In the genomic region with DNA sequence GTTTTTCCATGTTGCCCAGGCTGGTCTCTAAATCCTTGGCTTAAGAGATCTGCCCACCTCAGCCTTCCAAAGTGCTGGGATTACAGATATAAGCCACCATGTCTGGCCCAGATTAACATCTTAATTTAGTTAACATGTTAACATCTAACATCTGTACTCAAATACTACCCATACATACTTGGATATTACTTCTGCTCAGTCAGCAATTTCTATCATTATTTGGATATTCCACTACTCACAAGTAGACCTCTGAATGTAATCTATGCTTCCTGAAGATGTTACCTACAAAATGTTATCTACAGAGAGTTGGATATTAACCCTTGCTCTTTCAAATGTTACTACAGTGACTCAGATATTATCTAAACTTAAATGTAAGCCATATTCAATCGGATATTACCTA, we compare ENCODE assay signal across 20 cellular contexts. TPM values are rescaled to one million over a fixed set of nuclear protein-coding genes. Genes with fewer than 3 reads are reported as not detected.
DNase-seq lines count a peak whose midpoint lies in the region; ATAC-seq, FAIRE-seq and TF ChIP-seq lines count a peak whose summit lies in the region.
"Had no signal": no experiment of that assay in that cellular context is flagged by ENCODE, and none has a peak within 500 bp of the region (broad histone marks: within the 10 kb centered on the region; RNA-seq: fewer than 3 reads in every experiment).

No MANE protein-coding gene starts in this region.

- H3K27ac ChIP-seq in A549, result no peak overlapping the region
- H3K27ac ChIP-seq in K562 (ENCODE audit: extremely low read depth, low read depth, low read length), result no peak overlapping the region
- H3K27ac ChIP-seq: GM23248 had no signal

- no peaks in the 10 kb centered on the region; the same call in 2 of the 3 replicates for H3K9me3 ChIP-seq in A549
- no peaks in the 10 kb centered on the region for H3K9me3 ChIP-seq in K562 (replicated peaks; ENCODE audit: control insufficient read depth, insufficient read depth, low read depth, low read length)
- H3K9me3 ChIP-seq: BE2C, Caco-2 had no signal

- H3K4me2 ChIP-seq in A549 (no peak overlapping the region), K562 (ENCODE audit: insufficient read depth, low read length) (no peak overlapping the region)

- no peak for TF ChIP-seq RAD21 in A549 (conservative IDR thresholded peaks at IDR 0.05 in 1 of 2, IDR thresholded peaks at IDR 0.05 in 1 of 2)
- TF ChIP-seq RAD21 in K562 (CRISPR knock-in tag; conservative IDR thresholded peaks at IDR 0.05 in 1 of 2, IDR thresholded peaks at IDR 0.05 in 1 of 2), result no peak

- peaks cover 7 to 8% of the 10 kb centered on the region in 2 donors for H3K4me1 Mint-ChIP-seq in immature natural killer cell
- peaks cover 3% of the 10 kb centered on the region for H3K4me1 Mint-ChIP-seq in endothelial cell (ENCODE audit: unreplicated experiment)

- H3K36me3 Mint-ChIP-seq in immature natural killer cell (no peaks in the 10 kb centered on the region), endothelial cell (ENCODE audit: low read depth, unreplicated experiment) (no peaks in the 10 kb centered on the region)

- H3K4me1 ChIP-seq in A549, result no peaks in the 10 kb centered on the region; the same call in 2 of the 3 replicates
- H3K4me1 ChIP-seq in K562 (replicated peaks in 1 of 2; ENCODE audit: control insufficient read depth in 2 of 2, insufficient read depth in 2 of 2, low read length in 2 of 2), result no peaks in the 10 kb centered on the region
- H3K4me1 ChIP-seq: BE2C had no signal

- H3K9me3 Mint-ChIP-seq in immature natural killer cell, result no peaks in the 10 kb centered on the region
- no peaks in the 10 kb centered on the region for H3K9me3 Mint-ChIP-seq in endothelial cell (ENCODE audit: unreplicated experiment)
- H3K9me3 Mint-ChIP-seq: CD4-positive, alpha-beta T cell had no signal

- H3K9me1 ChIP-seq in K562 (ENCODE audit: control insufficient read depth, insufficient read depth, low read length), result no peaks in the 10 kb centered on the region

- POLR2A ChIA-PET in A549 (lab: Yijun Ruan, JAX), result no interaction called here
- POLR2A ChIA-PET in K562 (lab: Yijun Ruan, JAX), result no interaction called here

- intact Hi-C loops in K562 (cut with micrococcal nuclease), result no loop called here

- H3K27me3 Mint-ChIP-seq in immature natural killer cell (ENCODE audit: low read depth in 3 of 3), result peaks cover 0 to 14% (median 7%) of the 10 kb centered on the region in 3 donors
- H3K27me3 Mint-ChIP-seq in endothelial cell (ENCODE audit: unreplicated experiment), result no peaks in the 10 kb centered on the region

- no peak for TF ChIP-seq EP300 in A549 (IDR thresholded peaks at IDR 0.05)
- TF ChIP-seq EP300 in K562 (IDR thresholded peaks at IDR 0.05; ENCODE audit: low read length), result no peak

- no peaks in the 10 kb centered on the region for H3K79me2 ChIP-seq in K562 (ENCODE audit: control insufficient read depth, insufficient read depth, low read length)

- CTCF ChIA-PET in A549 (lab: Yijun Ruan, JAX), result interaction anchor here (1.7 kb wide), 1 partner anchor 12 kb away, joined by 9 read pairs; no protein-coding TSS in a partner anchor
- CTCF ChIA-PET in K562 (lab: Yijun Ruan, JAX; ENCODE audit: low intra/inter-chr PET ratio), result no interaction called here

- 73% methylated on average over 1 of the region's 1 CpG for WGBS in A549 (ENCODE audit: missing lambda C conversion rate)
- WGBS in K562 (ENCODE audit: insufficient coverage, low coverage, missing lambda C conversion rate), result 7% methylated on average over 1 of the region's 1 CpG

- FAIRE-seq in A549 (lab: Jason Lieb, UNC) (no peak), K562 (lab: Jason Lieb, UNC) (no peak)
- FAIRE-seq: D721Med, GM12892, GM18507, H54 had no signal

- in situ Hi-C loops in K562 (cut with MboI), result no loop called here

- DNase-seq in A549 (ENCODE audit: low read depth in 1 of 2, low spot score in 1 of 2) (no peak), K562 (ENCODE audit: extremely low read depth in 1 of 4, low spot score in 3 of 4) (no peak), immature natural killer cell (no peak), endothelial cell (ENCODE audit: low spot score) (no peak)
- DNase-seq: ACHN; BE2C; C1 segment of cervical spinal cord; Caco-2; CD4-positive, alpha-beta T cell; GDM1; GM23248; HCEC 1CT; KBM-7 had no signal

- H3K36me3 ChIP-seq in K562 (ENCODE audit: control insufficient read depth, insufficient read depth, low read length), result no peaks in the 10 kb centered on the region
- H3K36me3 ChIP-seq: BE2C had no signal

- no peak overlapping the region for H3K4me3 Mint-ChIP-seq in immature natural killer cell
- H3K4me3 Mint-ChIP-seq in endothelial cell (ENCODE audit: unreplicated experiment), result no peak overlapping the region
- H3K4me3 Mint-ChIP-seq: CD4-positive, alpha-beta T cell had no signal

- no TSS peak for BruUV-seq in K562 (replicated peaks; lab: Mats Ljungman, UMichigan)

- H3K4me3 ChIP-seq in A549 (no peak overlapping the region), K562 (no peak overlapping the region)
- H3K4me3 ChIP-seq: GM23248 had no signal

- peaks cover 20% of the 10 kb centered on the region in 2 experiments for H3K27me3 ChIP-seq in K562 (ENCODE audit: control insufficient read depth in 2 of 2, insufficient read depth in 2 of 2, low read length in 2 of 2)

- TF ChIP-seq POLR2A in A549 (IDR thresholded peaks at IDR 0.05; ENCODE audit: low read length) (no peak), K562 (conservative IDR thresholded peaks at IDR 0.05) (no peak)

- H2AFZ ChIP-seq in K562 (ENCODE audit: low read depth, low read length), result no peak overlapping the region
- H2AFZ ChIP-seq: GM23248 had no signal

- H3K27ac Mint-ChIP-seq in immature natural killer cell (no peak overlapping the region), endothelial cell (ENCODE audit: unreplicated experiment) (no peak overlapping the region)
- H3K27ac Mint-ChIP-seq: CD4-positive, alpha-beta T cell had no signal

- ATAC-seq in A549 (no peak), K562 (no peak)

- TF ChIP-seq CTCF in A549 (IDR thresholded peaks at IDR 0.05) (no peak), K562 (IDR thresholded peaks at IDR 0.05 in 2 of 3, conservative IDR thresholded peaks at IDR 0.05 in 1 of 3; ENCODE audit: insufficient read depth in 2 of 3, low read depth in 1 of 3, low read length in 3 of 3) (no peak), endothelial cell (IDR thresholded peaks at IDR 0.05; ENCODE audit: unreplicated experiment) (no peak)

- no peak overlapping the region for H3K9ac ChIP-seq in K562 (ENCODE audit: insufficient read depth in 1 of 2, low read depth in 2 of 2, low read length in 2 of 2)
- H3K9ac ChIP-seq: GM23248 had no signal

- H4K20me1 ChIP-seq in K562 (replicated peaks; ENCODE audit: control insufficient read depth, insufficient read depth, low read length), result no peaks in the 10 kb centered on the region

RNA-seq across cellular contexts. Expression of a gene that starts 4.0 kb away (rescaled TPM):
- polyA plus RNA-seq in A549 (2011; rRNA removed) (not detected in 2 replicates), A549 (2017; fragmentation: RNase III; extraction: RNeasy Plus Mini Kit Qiagen cat#74134 plus additional on column Dnase treatment) (not detected in 3 replicates), K562 (2011; rRNA removed) (not detected in 2 replicates), K562 (2014; fragmentation: Illumina TruSeq; extraction: Trizol) (not detected in 2 replicates), K562 (2014; fragmentation: Nextera tagmentation; extraction: Ambion mirVana) (not detected), K562 (2014; rRNA removed) (not detected in 2 replicates), immature natural killer cell (not detected)
- not detected in 2 replicates for polyA plus RNA-seq in A549 (2012; cell fraction: cytosol; rRNA removed)
- polyA plus RNA-seq in A549 (2012; cell fraction: nucleus; rRNA removed), result 0.07 TPM in 1 of 2 replicates, not detected in the other
- polyA minus RNA-seq in A549 (2011; rRNA and poly(A)+ RNA removed), result not detected in 2 replicates
- not detected in 2 replicates for total RNA-seq in K562 (2011; cell fraction: chromatin; rRNA removed; ENCODE audit: low replicate concordance)
- total RNA-seq in K562 (2011; cell fraction: nucleolus; rRNA removed), result not detected in 2 replicates
- not detected in 2 replicates for total RNA-seq in K562 (2011; cell fraction: nucleoplasm; rRNA removed)
- total RNA-seq in K562 (2014; rRNA removed) (not detected in 2 replicates), K562 (2014; rRNA removed; fragmentation: Illumina TruSeq; extraction: Trizol) (not detected in 2 replicates), K562 (2015; rRNA removed; fragmentation: Illumina TruSeq; extraction: Trizol) (not detected in 2 replicates), K562 (2021) (not detected in 2 replicates), endothelial cell (ENCODE audit: unreplicated experiment) (0.64 TPM)
- polyA plus RNA-seq in K562 (2011; cell fraction: cytosol; rRNA removed), result not detected in 2 replicates
- polyA plus RNA-seq in K562 (2011; cell fraction: nucleus; rRNA removed), result not detected in 2 replicates
- polyA plus RNA-seq in K562 (2012), result not detected in 2 replicates
- polyA minus RNA-seq in K562 (2011; rRNA and poly(A)+ RNA removed), result not detected in 2 replicates
- not detected in 2 replicates for polyA minus RNA-seq in K562 (2011; cell fraction: cytosol; rRNA and poly(A)+ RNA removed)
- not detected in 2 replicates for polyA minus RNA-seq in K562 (2011; cell fraction: nucleus; rRNA and poly(A)+ RNA removed)
- total RNA-seq: A172; CD4-positive, alpha-beta T cell; Daoy; GM23248; HT-29 had no signal
- polyA plus RNA-seq: GM23248 had no signal

RNA-seq across cellular contexts. Expression of a gene that starts 24.8 kb away (rescaled TPM):
- polyA plus RNA-seq in A549 (2011; rRNA removed) (0.12 and 0.19 TPM in 2 replicates), A549 (2017; fragmentation: RNase III; extraction: RNeasy Plus Mini Kit Qiagen cat#74134 plus additional on column Dnase treatment) (0.10 to 0.12 TPM (median 0.11 TPM) in 3 replicates), K562 (2011; rRNA removed) (0.04 and 0.09 TPM in 2 replicates), K562 (2014; fragmentation: Illumina TruSeq; extraction: Trizol) (0.06 TPM in 1 of 2 replicates, not detected in the other), K562 (2014; fragmentation: Nextera tagmentation; extraction: Ambion mirVana) (not detected), K562 (2014; rRNA removed) (0.05 TPM in 1 of 2 replicates, not detected in the other), immature natural killer cell (not detected)
- 0.12 and 0.17 TPM in 2 replicates for polyA plus RNA-seq in A549 (2012; cell fraction: cytosol; rRNA removed)
- polyA plus RNA-seq in A549 (2012; cell fraction: nucleus; rRNA removed), result 0.23 and 0.32 TPM in 2 replicates
- polyA minus RNA-seq in A549 (2011; rRNA and poly(A)+ RNA removed), result 0.15 TPM in 1 of 2 replicates, not detected in the other
- 0.56 TPM in 1 of 2 replicates, not detected in the other for total RNA-seq in K562 (2011; cell fraction: chromatin; rRNA removed; ENCODE audit: low replicate concordance)
- total RNA-seq in K562 (2011; cell fraction: nucleolus; rRNA removed), result not detected in 2 replicates
- total RNA-seq in K562 (2011; cell fraction: nucleoplasm; rRNA removed), result not detected in 2 replicates
- total RNA-seq in K562 (2014; rRNA removed) (0.09 and 0.16 TPM in 2 replicates), K562 (2014; rRNA removed; fragmentation: Illumina TruSeq; extraction: Trizol) (not detected in 2 replicates), K562 (2015; rRNA removed; fragmentation: Illumina TruSeq; extraction: Trizol) (not detected in 2 replicates), K562 (2021) (not detected in 2 replicates), endothelial cell (ENCODE audit: unreplicated experiment) (not detected)
- polyA plus RNA-seq in K562 (2011; cell fraction: cytosol; rRNA removed), result 0.06 and 0.28 TPM in 2 replicates
- 0.25 and 0.30 TPM in 2 replicates for polyA plus RNA-seq in K562 (2011; cell fraction: nucleus; rRNA removed)
- polyA plus RNA-seq in K562 (2012), result 0.09 and 0.18 TPM in 2 replicates
- polyA minus RNA-seq in K562 (2011; rRNA and poly(A)+ RNA removed), result 0.12 TPM in 1 of 2 replicates, not detected in the other
- polyA minus RNA-seq in K562 (2011; cell fraction: cytosol; rRNA and poly(A)+ RNA removed), result not detected in 2 replicates
- polyA minus RNA-seq in K562 (2011; cell fraction: nucleus; rRNA and poly(A)+ RNA removed), result 0.22 and 0.27 TPM in 2 replicates
- total RNA-seq: A172, Caco-2, Daoy, GM23248, HT-29 had no signal
- polyA plus RNA-seq: GM23248 had no signal

RNA-seq across cellular contexts. Expression of a gene that starts 29.2 kb away (rescaled TPM):
- 19.4 and 23.9 TPM in 2 replicates for polyA plus RNA-seq in A549 (2011; rRNA removed)
- 18.7 and 25.3 TPM in 2 replicates for polyA plus RNA-seq in A549 (2012; cell fraction: cytosol; rRNA removed)
- polyA plus RNA-seq in A549 (2012; cell fraction: nucleus; rRNA removed), result 97.5 and 108 TPM in 2 replicates
- 12.6 to 14.3 TPM (median 13.9 TPM) in 3 replicates for polyA plus RNA-seq in A549 (2017; fragmentation: RNase III; extraction: RNeasy Plus Mini Kit Qiagen cat#74134 plus additional on column Dnase treatment)
- polyA minus RNA-seq in A549 (2011; rRNA and poly(A)+ RNA removed), result 29.0 and 29.5 TPM in 2 replicates
- 52.8 and 87.9 TPM in 2 replicates for total RNA-seq in K562 (2011; cell fraction: chromatin; rRNA removed; ENCODE audit: low replicate concordance)
- total RNA-seq in K562 (2011; cell fraction: nucleolus; rRNA removed), result 55.5 and 59.0 TPM in 2 replicates
- 70.2 and 97.8 TPM in 2 replicates for total RNA-seq in K562 (2011; cell fraction: nucleoplasm; rRNA removed)
- 10.4 and 19.6 TPM in 2 replicates for total RNA-seq in K562 (2014; rRNA removed)
- total RNA-seq in K562 (2014; rRNA removed; fragmentation: Illumina TruSeq; extraction: Trizol), result 6.6 and 8.4 TPM in 2 replicates
- total RNA-seq in K562 (2015; rRNA removed; fragmentation: Illumina TruSeq; extraction: Trizol), result 11.2 and 15.6 TPM in 2 replicates
- 20.1 and 21.0 TPM in 2 replicates for total RNA-seq in K562 (2021)
- polyA plus RNA-seq in K562 (2011; rRNA removed), result 24.7 and 33.9 TPM in 2 replicates
- 37.0 and 55.6 TPM in 2 replicates for polyA plus RNA-seq in K562 (2011; cell fraction: cytosol; rRNA removed)
- polyA plus RNA-seq in K562 (2011; cell fraction: nucleus; rRNA removed), result 212 and 288 TPM in 2 replicates
- 12.7 and 23.3 TPM in 2 replicates for polyA plus RNA-seq in K562 (2012)
- polyA plus RNA-seq in K562 (2014; fragmentation: Illumina TruSeq; extraction: Trizol), result 15.6 and 23.3 TPM in 2 replicates
- polyA plus RNA-seq in K562 (2014; fragmentation: Nextera tagmentation; extraction: Ambion mirVana), result 1 to 10 TPM in 1 of 2 experiments, under 1 TPM in 1; 0.94 to 1.1 TPM
- polyA plus RNA-seq in K562 (2014; rRNA removed), result 24.3 TPM in 2 replicates
- 20.4 and 20.5 TPM in 2 replicates for polyA minus RNA-seq in K562 (2011; rRNA and poly(A)+ RNA removed)
- polyA minus RNA-seq in K562 (2011; cell fraction: cytosol; rRNA and poly(A)+ RNA removed), result 11.6 and 17.8 TPM in 2 replicates
- 45.2 and 53.0 TPM in 2 replicates for polyA minus RNA-seq in K562 (2011; cell fraction: nucleus; rRNA and poly(A)+ RNA removed)
- 10 to 100 TPM; 11.9 to 20.5 (median 15.1) TPM for polyA plus RNA-seq in immature natural killer cell
- 29.3 TPM for total RNA-seq in endothelial cell (ENCODE audit: unreplicated experiment)

RNA-seq across cellular contexts. Expression of a gene that starts 56.6 kb away (rescaled TPM):
- 5.2 and 6.0 TPM in 2 replicates for polyA plus RNA-seq in A549 (2011; rRNA removed)
- 18.9 and 23.3 TPM in 2 replicates for polyA plus RNA-seq in A549 (2012; cell fraction: cytosol; rRNA removed)
- polyA plus RNA-seq in A549 (2012; cell fraction: nucleus; rRNA removed), result 23.4 and 30.6 TPM in 2 replicates
- 15.9 to 26.7 TPM (median 22.9 TPM) in 3 replicates for polyA plus RNA-seq in A549 (2017; fragmentation: RNase III; extraction: RNeasy Plus Mini Kit Qiagen cat#74134 plus additional on column Dnase treatment)
- 2.0 and 2.1 TPM in 2 replicates for polyA minus RNA-seq in A549 (2011; rRNA and poly(A)+ RNA removed)
- total RNA-seq in K562 (2011; cell fraction: chromatin; rRNA removed; ENCODE audit: low replicate concordance), result not detected in 2 replicates
- not detected in 2 replicates for total RNA-seq in K562 (2011; cell fraction: nucleolus; rRNA removed)
- not detected in 2 replicates for total RNA-seq in K562 (2011; cell fraction: nucleoplasm; rRNA removed)
- total RNA-seq in K562 (2014; rRNA removed), result not detected in 2 replicates
- not detected in 2 replicates for total RNA-seq in K562 (2014; rRNA removed; fragmentation: Illumina TruSeq; extraction: Trizol)
- total RNA-seq in K562 (2015; rRNA removed; fragmentation: Illumina TruSeq; extraction: Trizol), result not detected in 2 replicates
- total RNA-seq in K562 (2021), result 0.13 and 0.20 TPM in 2 replicates
- polyA plus RNA-seq in K562 (2011; rRNA removed), result not detected in 2 replicates
- polyA plus RNA-seq in K562 (2011; cell fraction: cytosol; rRNA removed), result 0.06 TPM in 1 of 2 replicates, not detected in the other
- polyA plus RNA-seq in K562 (2011; cell fraction: nucleus; rRNA removed), result not detected in 2 replicates
- polyA plus RNA-seq in K562 (2012), result not detected in 2 replicates
- polyA plus RNA-seq in K562 (2014; fragmentation: Illumina TruSeq; extraction: Trizol), result not detected in 2 replicates
- not detected for polyA plus RNA-seq in K562 (2014; fragmentation: Nextera tagmentation; extraction: Ambion mirVana)
- not detected in 2 replicates for polyA plus RNA-seq in K562 (2014; rRNA removed)
- polyA minus RNA-seq in K562 (2011; rRNA and poly(A)+ RNA removed), result not detected in 2 replicates
- polyA minus RNA-seq in K562 (2011; cell fraction: cytosol; rRNA and poly(A)+ RNA removed), result not detected in 2 replicates
- polyA minus RNA-seq in K562 (2011; cell fraction: nucleus; rRNA and poly(A)+ RNA removed), result not detected in 2 replicates
- not detected for polyA plus RNA-seq in immature natural killer cell
- 91.0 TPM for total RNA-seq in endothelial cell (ENCODE audit: unreplicated experiment)
- total RNA-seq: A172, HT-29 had no signal

RNA-seq across cellular contexts. Expression of a gene that starts 58.3 kb away (rescaled TPM):
- polyA plus RNA-seq in A549 (2011; rRNA removed), result not detected in 2 replicates
- not detected in 2 replicates for polyA plus RNA-seq in A549 (2012; cell fraction: cytosol; rRNA removed)
- not detected in 2 replicates for polyA plus RNA-seq in A549 (2012; cell fraction: nucleus; rRNA removed)
- polyA plus RNA-seq in A549 (2017; fragmentation: RNase III; extraction: RNeasy Plus Mini Kit Qiagen cat#74134 plus additional on column Dnase treatment), result not detected in 3 replicates
- polyA minus RNA-seq in A549 (2011; rRNA and poly(A)+ RNA removed), result not detected in 2 replicates
- total RNA-seq in K562 (2011; cell fraction: chromatin; rRNA removed; ENCODE audit: low replicate concordance), result not detected in 2 replicates
- total RNA-seq in K562 (2011; cell fraction: nucleolus; rRNA removed), result not detected in 2 replicates
- total RNA-seq in K562 (2011; cell fraction: nucleoplasm; rRNA removed), result not detected in 2 replicates
- total RNA-seq in K562 (2014; rRNA removed), result not detected in 2 replicates
- total RNA-seq in K562 (2014; rRNA removed; fragmentation: Illumina TruSeq; extraction: Trizol), result not detected in 2 replicates
- not detected in 2 replicates for total RNA-seq in K562 (2015; rRNA removed; fragmentation: Illumina TruSeq; extraction: Trizol)
- not detected in 2 replicates for total RNA-seq in K562 (2021)
- polyA plus RNA-seq in K562 (2011; rRNA removed), result not detected in 2 replicates
- polyA plus RNA-seq in K562 (2011; cell fraction: cytosol; rRNA removed), result not detected in 2 replicates
- polyA plus RNA-seq in K562 (2011; cell fraction: nucleus; rRNA removed), result not detected in 2 replicates
- polyA plus RNA-seq in K562 (2012), result 0.11 TPM in 1 of 2 replicates, not detected in the other
- polyA plus RNA-seq in K562 (2014; fragmentation: Illumina TruSeq; extraction: Trizol), result not detected in 2 replicates
- polyA plus RNA-seq in K562 (2014; fragmentation: Nextera tagmentation; extraction: Ambion mirVana), result not detected
- polyA plus RNA-seq in K562 (2014; rRNA removed), result not detected in 2 replicates
- polyA minus RNA-seq in K562 (2011; rRNA and poly(A)+ RNA removed), result not detected in 2 replicates
- polyA minus RNA-seq in K562 (2011; cell fraction: cytosol; rRNA and poly(A)+ RNA removed), result not detected in 2 replicates
- polyA minus RNA-seq in K562 (2011; cell fraction: nucleus; rRNA and poly(A)+ RNA removed), result not detected in 2 replicates
- not detected for polyA plus RNA-seq in immature natural killer cell
- total RNA-seq in endothelial cell (ENCODE audit: unreplicated experiment), result not detected
- total RNA-seq: A172; Caco-2; CD4-positive, alpha-beta T cell; Daoy; GM23248; HT-29 had no signal
